Comparison of ENCODE assay signal across 17 cellular contexts in genomic region chr10:30528427-30528782, GRCh38.
DNase-seq lines count a peak whose midpoint lies in the region; ATAC-seq and TF ChIP-seq lines count a peak whose summit lies in the region.
"Had no signal": no experiment of that assay in that cellular context is flagged by ENCODE, and none has a peak within 500 bp of the region (broad histone marks: within the 10 kb centered on the region; RNA-seq: fewer than 3 reads in every experiment).

No MANE protein-coding gene starts in this region.

- H3K27me3 Mint-ChIP-seq in CD4-positive, alpha-beta memory T cell = no peaks in the 10 kb centered on the region
- H3K27me3 Mint-ChIP-seq in WTC11 (ENCODE audit: low read depth) (no peaks in the 10 kb centered on the region), memory B cell (no peaks in the 10 kb centered on the region)

- no peaks in the 10 kb centered on the region for H3K36me3 Mint-ChIP-seq in CD4-positive, alpha-beta memory T cell
- H3K36me3 Mint-ChIP-seq in WTC11 = no peaks in the 10 kb centered on the region
- H3K36me3 Mint-ChIP-seq in memory B cell = no peaks in the 10 kb centered on the region

- POLR2A ChIA-PET in CD4-positive, alpha-beta memory T cell (lab: Charles Lee; ENCODE audit: partially characterized antibody) = interaction anchor here (0.6 to 5.8 kb wide), 5 partner anchors 30 to 102 kb away, joined by 3 to 79 read pairs (median 6); partner anchors contain the start of gene MAP3K8
- POLR2A ChIA-PET in WTC11 (lab: Charles Lee) = interaction anchor here (0.7 kb wide), 1 partner anchor 95 kb away, joined by 3 read pairs; the partner anchor contains the start of gene MAP3K8

- CTCF ChIA-PET in CD4-positive, alpha-beta memory T cell (lab: Charles Lee; ENCODE audit: partially characterized antibody) = interaction anchor here (0.7 to 9.2 kb wide), 6 partner anchors 8 to 117 kb away, joined by 3 to 133 read pairs (median 5); no protein-coding TSS in a partner anchor
- CTCF ChIA-PET in WTC11 (lab: Charles Lee) = interaction anchor here (1.6 to 2.6 kb wide), 4 partner anchors 13 to 94 kb away, joined by 5 to 11 read pairs (median 5); partner anchors contain the start of gene MAP3K8

- H3K4me3 ChIP-seq in BLaER1 treated with 17β-estradiol and CSF1 and Interleukin-3, amounts not matched to agents 10 nM and 100 nM = no peak overlapping the region
- no peak overlapping the region for H3K4me3 ChIP-seq in CD4-positive, alpha-beta memory T cell (ENCODE audit: low read length in 2 of 2)
- H3K4me3 ChIP-seq in ascending aorta = no peak overlapping the region
- H3K4me3 ChIP-seq: GM23248, SK-N-MC, suprapubic skin had no signal

- H3K4me2 ChIP-seq in BLaER1 treated with 17β-estradiol and CSF1 and Interleukin-3, amounts not matched to agents 10 nM and 100 nM = peak overlapping the region in 7 of 11 experiments; percentile 77 to 90 (median 86); a peak in 7 of 22 replicates

- H3K4me1 ChIP-seq in BLaER1 treated with 17β-estradiol and CSF1 and Interleukin-3, amounts not matched to agents 10 nM and 100 nM = peaks cover 11 to 72% (median 24%) of the 10 kb centered on the region in 10 experiments
- H3K4me1 ChIP-seq in CD4-positive, alpha-beta memory T cell (ENCODE audit: insufficient read depth, low read length) = peaks cover 77% of the 10 kb centered on the region
- no peaks in the 10 kb centered on the region for H3K4me1 ChIP-seq in ascending aorta
- H3K4me1 ChIP-seq: foreskin keratinocyte had no signal

- intact Hi-C loops in CD4-positive, alpha-beta memory T cell (cut with micrococcal nuclease) = loop anchor here (2.0 to 5.0 kb wide), 4 partner anchors 26 to 504 kb away; partner anchors contain the start of gene ZNF438
- intact Hi-C loops in ascending aorta (cut with DNase I) = no loop called here

- no peaks in the 10 kb centered on the region for H3K9me3 Mint-ChIP-seq in CD4-positive, alpha-beta memory T cell
- H3K9me3 Mint-ChIP-seq in WTC11 (0 out of 2 replicates have a peak, but pooled peaks cover 3% of the 10 kb centered on the region), memory B cell (no peaks in the 10 kb centered on the region)

- TF ChIP-seq CTCF in WTC11 (IDR thresholded peaks at IDR 0.05) = no peak
- no peak for TF ChIP-seq CTCF in ascending aorta (IDR thresholded peaks at IDR 0.05)

- no peaks in the 10 kb centered on the region for H3K27me3 ChIP-seq in BLaER1 treated with 17β-estradiol and CSF1 and Interleukin-3, amounts not matched to agents 10 nM and 100 nM
- H3K27me3 ChIP-seq in CD4-positive, alpha-beta memory T cell (ENCODE audit: insufficient read depth, low read length) = no peaks in the 10 kb centered on the region
- no peaks in the 10 kb centered on the region for H3K27me3 ChIP-seq in ascending aorta
- H3K27me3 ChIP-seq: foreskin keratinocyte, suprapubic skin had no signal

- DNase-seq in CD4-positive, alpha-beta memory T cell = no peak
- no peak for DNase-seq in WTC11 (ENCODE audit: low spot score)
- no peak for DNase-seq in memory B cell (ENCODE audit: low spot score in 2 of 2)
- DNase-seq in mesenteric fat pad (ENCODE audit: low spot score) = no peak
- DNase-seq in ascending aorta (ENCODE audit: low spot score in 2 of 2) = no peak
- DNase-seq: cerebellar nuclear complex; DMS79; foreskin keratinocyte; GM23248; NCI-H1930; NCI-H524; OCI-M1; stimulated activated CD4-positive, alpha-beta T cell treated with anti-CD3 and anti-CD28 coated beads, Interleukin-15, amount 100 ng/mL, for 24 hours had no signal

- H3K36me3 ChIP-seq in BLaER1 treated with 17β-estradiol and CSF1 and Interleukin-3, amounts not matched to agents 10 nM and 100 nM = no peaks in the 10 kb centered on the region
- no peaks in the 10 kb centered on the region for H3K36me3 ChIP-seq in CD4-positive, alpha-beta memory T cell (ENCODE audit: insufficient read depth, low read length)
- no peaks in the 10 kb centered on the region for H3K36me3 ChIP-seq in ascending aorta
- H3K36me3 ChIP-seq: suprapubic skin had no signal

- ATAC-seq in WTC11 (peak; percentile 71), memory B cell (ENCODE audit: low read depth) (no peak), GM18498 (IDR thresholded peaks at IDR 0.05; ENCODE audit: unreplicated experiment) (no peak)
- ATAC-seq: foreskin keratinocyte had no signal

- H3K9ac ChIP-seq in BLaER1 treated with 17β-estradiol and CSF1 and Interleukin-3, amounts not matched to agents 10 nM and 100 nM = no peak overlapping the region
- H3K9ac ChIP-seq: GM23248 had no signal

- peak overlapping the region in 1 of 11 experiments; percentile 78; a peak in 2 of 22 replicates for H3K27ac ChIP-seq in BLaER1 treated with 17β-estradiol and CSF1 and Interleukin-3, amounts not matched to agents 10 nM and 100 nM
- H3K27ac ChIP-seq in CD4-positive, alpha-beta memory T cell (ENCODE audit: low read depth, low read length) = no peak overlapping the region
- peak overlapping the region in 1 of 2 donors; percentile 7 for H3K27ac ChIP-seq in ascending aorta
- H3K27ac ChIP-seq: foreskin keratinocyte, GM23248, SK-N-MC had no signal

- H3K4me1 Mint-ChIP-seq in CD4-positive, alpha-beta memory T cell = peaks cover 38 to 74% (median 53%) of the 10 kb centered on the region in 4 donors
- H3K4me1 Mint-ChIP-seq in WTC11 (peaks cover 38% of the 10 kb centered on the region), memory B cell (peaks cover 24% of the 10 kb centered on the region)

- H3K9me3 ChIP-seq in BLaER1 treated with 17β-estradiol and CSF1 and Interleukin-3, amounts not matched to agents 10 nM and 100 nM (replicated peaks in 1 of 11) = no peaks in the 10 kb centered on the region
- H3K9me3 ChIP-seq in CD4-positive, alpha-beta memory T cell (ENCODE audit: control insufficient read depth in 1 of 2, low read length in 2 of 2) = no peaks in the 10 kb centered on the region
- no peaks in the 10 kb centered on the region for H3K9me3 ChIP-seq in ascending aorta
- H3K9me3 ChIP-seq: suprapubic skin had no signal

- no peaks in the 10 kb centered on the region for H4K20me1 ChIP-seq in BLaER1 treated with 17β-estradiol and CSF1 and Interleukin-3, amounts not matched to agents 10 nM and 100 nM

- H3K4me3 Mint-ChIP-seq in CD4-positive, alpha-beta memory T cell = peak overlapping the region in 6 of 8 donors; percentile 21 to 67 (median 37)
- H3K4me3 Mint-ChIP-seq in WTC11 (no peak overlapping the region), memory B cell (no peak overlapping the region)

- H3K27ac Mint-ChIP-seq in CD4-positive, alpha-beta memory T cell = peak overlapping the region; percentile 37 to 99 (median 79)
- H3K27ac Mint-ChIP-seq in WTC11 (peak overlapping the region; percentile 3; the same call in 1 of the 2 replicates), memory B cell (peak overlapping the region; percentile 99)

TF ChIP-seq in WTC11, 78 proteins besides CTCF, POLR2A, EP300 and RAD21:
- TF ChIP-seq ETV6 (CRISPR knock-in tag; IDR thresholded peaks at IDR 0.05) (no peak), EMX1 (CRISPR knock-in tag; IDR thresholded peaks at IDR 0.05) (no peak), GTF2I (CRISPR knock-in tag; conservative IDR thresholded peaks at IDR 0.05) (no peak), FOXK1 (CRISPR knock-in tag; IDR thresholded peaks at IDR 0.05) (no peak), ATF6 (CRISPR knock-in tag; IDR thresholded peaks at IDR 0.05) (no peak), OVOL2 (CRISPR knock-in tag; IDR thresholded peaks at IDR 0.05; ENCODE audit: borderline replicate concordance) (no peak), ATF3 (CRISPR knock-in tag; conservative IDR thresholded peaks at IDR 0.05) (no peak), NFYB (CRISPR knock-in tag; conservative IDR thresholded peaks at IDR 0.05; ENCODE audit: low read depth) (no peak), ERG (CRISPR knock-in tag; IDR thresholded peaks at IDR 0.05) (no peak)
TF ChIP-seq in WTC11: peak in this region for 0.

Comparison
In these comparisons a context has a peak if more than half of its experiments do, and no peak if none do; other contexts are left out.
1. H3K27ac Mint-ChIP-seq: peak in every context shown above with its lines; median percentile 99 in memory B cell; 79 in CD4-positive, alpha-beta memory T cell; 3 in WTC11.
2. H3K4me3 Mint-ChIP-seq: peak in CD4-positive, alpha-beta memory T cell (6 of 8); none in WTC11 (single experiment) and memory B cell (single experiment).